17 cellular contexts compared by ENCODE assay signal in genomic region chr10:34941471-34942357, GRCh38.
DNase-seq lines count a peak whose midpoint lies in the region; ATAC-seq, FAIRE-seq and TF ChIP-seq lines count a peak whose summit lies in the region.
"Had no signal": no experiment of that assay in that cellular context is flagged by ENCODE, and none has a peak within 500 bp of the region (broad histone marks: within the 10 kb centered on the region; RNA-seq: fewer than 3 reads in every experiment).

No MANE protein-coding gene starts in this region.

- H3K36me3 ChIP-seq in GM06990 (ENCODE audit: control insufficient read depth, insufficient read depth, low read length) (no peaks in the 10 kb centered on the region), GM23338 (ENCODE audit: insufficient read depth) (no peaks in the 10 kb centered on the region; the same call in 1 of the 2 replicates)

- ATAC-seq in GM23338 (peak; percentile 50; the same call in 2 of the 3 replicates), foreskin keratinocyte (peak; percentile 94)
- ATAC-seq: stimulated activated naive CD8-positive, alpha-beta T cell treated with anti-CD3 and anti-CD28 coated beads, Interleukin-15, Interleukin-2, amounts not matched to agents 100 U/mL and 50 U/mL, for 24 hours had no signal

- no peaks in the 10 kb centered on the region for H3K79me2 ChIP-seq in GM23338 (replicated peaks; ENCODE audit: insufficient read depth)

- H3F3A ChIP-seq in GM23338 (replicated peaks; ENCODE audit: low read depth): no peaks in the 10 kb centered on the region

- no peak overlapping the region for H3K4me2 ChIP-seq in GM23338

- H3K27ac ChIP-seq in GM23338 (ENCODE audit: low read depth) (no peak overlapping the region), foreskin keratinocyte (peak overlapping the region; percentile 10)

- H3K27ac Mint-ChIP-seq in GM23338: no peak overlapping the region
- H3K27ac Mint-ChIP-seq: activated T-cell treated with anti-CD3 and anti-CD28 coated beads, Interleukin-2, amount 50 U/mL, for 72 hours; memory B cell had no signal

- H3K9me3 Mint-ChIP-seq in GM23338: peaks cover 5% of the 10 kb centered on the region; the same call in 2 of the 3 replicates
- H3K9me3 Mint-ChIP-seq: memory B cell had no signal

- peak overlapping the region; percentile 34; the same call in 1 of the 2 replicates for H2AFZ ChIP-seq in GM23338

- no peak for TF ChIP-seq CTCF in GM06990 (IDR thresholded peaks at IDR 0.05; ENCODE audit: insufficient read depth, low read length, poor library complexity, severe bottlenecking)
- TF ChIP-seq CTCF in GM23338 (conservative IDR thresholded peaks at IDR 0.05; ENCODE audit: low read depth in 2 of 2): no peak
- no peak for TF ChIP-seq CTCF in foreskin keratinocyte (conservative IDR thresholded peaks at IDR 0.05)

- DNase-seq in GM06990 (ENCODE audit: extremely low read depth, insufficient read length): peak; percentile 26
- DNase-seq in GM23338 (ENCODE audit: low spot score): no peak
- DNase-seq in RCC 7860 (ENCODE audit: low spot score): peak; percentile 29
- peak; percentile 98 to 99 for DNase-seq in foreskin keratinocyte
- no peak for DNase-seq in 8988T
- DNase-seq in DMS79 (lab: John Stamatoyannopoulos, UW): no peak
- no peak for DNase-seq in dermis blood vessel endothelial cell
- no peak for DNase-seq in D341Med (ENCODE audit: low spot score)
- DNase-seq: activated CD4-positive, alpha-beta T cell treated with anti-CD3 and anti-CD28 coated beads for 1 hour; activated T-cell treated with anti-CD3 and anti-CD28 coated beads, Interleukin-2, amount 50 U/mL, for 72 hours; amygdala; effector memory CD4-positive, alpha-beta T cell; NCI-H1930; stimulated activated CD4-positive, alpha-beta T cell treated with anti-CD3 and anti-CD28 coated beads, Interleukin-4, amount 100 ng/mL, for 24 hours; stimulated activated naive CD8-positive, alpha-beta T cell treated with anti-CD3 and anti-CD28 coated beads, Interleukin-15, Interleukin-2, amounts not matched to agents 100 U/mL and 50 U/mL, for 24 hours had no signal

- H3K4me3 Mint-ChIP-seq in GM23338: no peak overlapping the region
- H3K4me3 Mint-ChIP-seq: activated T-cell treated with anti-CD3 and anti-CD28 coated beads, Interleukin-2, amount 50 U/mL, for 72 hours; memory B cell had no signal

- no peaks in the 10 kb centered on the region; the same call in 1 of the 2 replicates for H3K9me2 ChIP-seq in GM23338 (ENCODE audit: insufficient read depth)

- H3K4me1 ChIP-seq in GM23338 (ENCODE audit: insufficient read depth): peaks cover 22% of the 10 kb centered on the region
- H3K4me1 ChIP-seq in foreskin keratinocyte: peaks cover 14% of the 10 kb centered on the region

- no peak overlapping the region for H3K4me3 ChIP-seq in GM06990 (replicated peaks; ENCODE audit: low read depth, low read length)
- no peak overlapping the region for H3K4me3 ChIP-seq in GM23338

- H3K27me3 ChIP-seq in GM06990 (replicated peaks; ENCODE audit: control insufficient read depth, insufficient read depth, low read length) (no peaks in the 10 kb centered on the region; the same call in none of the 2 replicates), GM23338 (ENCODE audit: insufficient read depth) (no peaks in the 10 kb centered on the region), foreskin keratinocyte (no peaks in the 10 kb centered on the region)

- FAIRE-seq in RCC 7860 (lab: Jason Lieb, UNC): no peak
- FAIRE-seq: GM12892 had no signal

- no peaks in the 10 kb centered on the region for H4K20me1 ChIP-seq in GM23338 (replicated peaks; ENCODE audit: insufficient read depth)

- no peaks in the 10 kb centered on the region for H3K36me3 Mint-ChIP-seq in GM23338 (ENCODE audit: low read depth)
- H3K36me3 Mint-ChIP-seq: memory B cell had no signal

- H3K4me1 Mint-ChIP-seq in GM23338: peaks cover 30% of the 10 kb centered on the region
- H3K4me1 Mint-ChIP-seq: memory B cell had no signal

- H3K27me3 Mint-ChIP-seq in GM23338 (ENCODE audit: insufficient read depth, low read depth, poor library complexity): peaks cover 10% of the 10 kb centered on the region

TF ChIP-seq in GM23338, 12 proteins besides CTCF, POLR2A, EP300 and RAD21 (continues in another document):
- TF ChIP-seq POLR2AphosphoS5 (IDR thresholded peaks at IDR 0.05; ENCODE audit: low read depth) (no peak), EZH2 (IDR thresholded peaks at IDR 0.05; ENCODE audit: low read depth, unreplicated experiment) (no peak), CREB1 (CRISPR knock-in tag; IDR thresholded peaks at IDR 0.05; ENCODE audit: low read depth) (no peak), ZNF331 (CRISPR knock-in tag; IDR thresholded peaks at IDR 0.05; ENCODE audit: low read depth) (no peak), ZNF114 (CRISPR knock-in tag; IDR thresholded peaks at IDR 0.05) (no peak), REST (IDR thresholded peaks at IDR 0.05; ENCODE audit: unreplicated experiment) (no peak), NANOG (IDR thresholded peaks at IDR 0.05; ENCODE audit: borderline replicate concordance) (no peak), JUNB (IDR thresholded peaks at IDR 0.05; ENCODE audit: unreplicated experiment) (no peak)

Comparison
In these comparisons a context has a peak if more than half of its experiments do, and no peak if none do; other contexts are left out.
1. DNase-seq: peak in GM06990 (single experiment), RCC 7860 (single experiment) and foreskin keratinocyte (2 of 2); none in GM23338 (single experiment), 8988T (single experiment), DMS79 (single experiment), dermis blood vessel endothelial cell (single experiment) and D341Med (single experiment).